ENCODE assay signal across 8 cellular contexts in the genomic region with DNA sequence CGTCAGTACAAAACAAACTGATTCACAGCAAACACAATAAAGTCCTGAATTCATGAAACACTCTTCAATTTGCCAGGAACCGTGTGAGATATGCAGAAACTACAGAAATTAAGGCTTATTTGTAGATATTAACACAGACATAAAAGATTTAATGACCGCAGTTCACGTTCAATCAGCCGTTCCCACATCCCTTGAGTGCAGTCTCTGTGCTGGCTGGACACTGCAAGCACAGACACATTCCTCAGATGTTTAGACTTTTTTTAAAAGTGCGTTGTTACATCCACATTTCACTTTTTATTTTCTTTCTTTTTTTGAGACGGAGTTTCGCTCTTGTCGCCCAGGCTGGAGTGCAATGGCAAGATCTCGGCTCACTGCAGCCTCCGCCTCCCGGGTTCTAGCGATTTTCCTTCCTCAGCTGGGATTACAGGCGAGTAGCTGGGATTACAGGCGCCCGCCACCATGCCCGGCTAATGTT. TPM values are rescaled to one million over a fixed set of nuclear protein-coding genes. Genes with fewer than 3 reads are reported as not detected.
DNase-seq lines count a peak whose midpoint lies in the region; FAIRE-seq and TF ChIP-seq lines count a peak whose summit lies in the region.

No MANE protein-coding gene starts in this region.

- peaks cover 15% of the 10 kb centered on the region for H3K36me3 Mint-ChIP-seq in Calu3 (ENCODE audit: insufficient read depth, unreplicated experiment)

- peaks cover 15% of the 10 kb centered on the region for H3K79me1 ChIP-seq in mesendoderm (ENCODE audit: low read length)

- H3K4me3 Mint-ChIP-seq in Calu3 (ENCODE audit: low read depth, unreplicated experiment) = no peak overlapping the region

- intact Hi-C loops in Calu3 (cut with micrococcal nuclease; ENCODE audit: unreplicated experiment) = no loop called here

- no peak overlapping the region for H4K8ac ChIP-seq in mesendoderm (ENCODE audit: low read depth, low read length)

- H3K56ac ChIP-seq in mesendoderm (ENCODE audit: low read length) = peak overlapping the region; percentile 81

- H3K18ac ChIP-seq in mesendoderm (ENCODE audit: low read length) = peak overlapping the region; percentile 82

- no peak overlapping the region for H3K23ac ChIP-seq in mesendoderm (ENCODE audit: low read length)

- no peak overlapping the region for H2BK5ac ChIP-seq in mesendoderm (ENCODE audit: low read length)

- DNase-seq in Calu3 (no peak), NAMALWA (ENCODE audit: low spot score) (peak; percentile 11), dermis blood vessel endothelial cell (peak; percentile 40), mesendoderm (no peak), D721Med (ENCODE audit: insufficient read length, low spot score) (no peak), NCI-H446 (lab: John Stamatoyannopoulos, UW) (no peak), NCI-H774 (lab: John Stamatoyannopoulos, UW) (no peak)
- DNase-seq in activated CD4-positive, CD25-positive, alpha-beta regulatory T cell treated with anti-CD3 and anti-CD28 coated beads, Interleukin-2, amount 50 U/mL, for 72 hours = no peak

- H3K9me3 Mint-ChIP-seq in Calu3 (ENCODE audit: low read depth, unreplicated experiment) = no peaks in the 10 kb centered on the region

- H4K5ac ChIP-seq in mesendoderm (ENCODE audit: low read length) = no peak overlapping the region

- no peak overlapping the region for H3K27ac ChIP-seq in mesendoderm (ENCODE audit: low read depth, low read length)

- FAIRE-seq in D721Med (lab: Jason Lieb, UNC) = no peak

- peak overlapping the region; percentile 56 for H3K4me3 ChIP-seq in mesendoderm (ENCODE audit: low read length)

- BruUV-seq in Calu3 (replicated peaks; lab: Mats Ljungman, UMichigan) = TSS peak; percentile 75

- no peak overlapping the region for H3K4ac ChIP-seq in mesendoderm (ENCODE audit: low read depth, low read length)

- H3K27ac Mint-ChIP-seq in Calu3 (ENCODE audit: unreplicated experiment) = peak overlapping the region; percentile 94

- H3K36me3 ChIP-seq in mesendoderm (ENCODE audit: control insufficient read depth, insufficient read depth, low read length) = no peaks in the 10 kb centered on the region

- H3K27me3 ChIP-seq in mesendoderm (ENCODE audit: insufficient read depth, low read length, poor library complexity) = no peaks in the 10 kb centered on the region

- H3K79me2 ChIP-seq in mesendoderm (ENCODE audit: control insufficient read depth, insufficient read depth, low read length) = peaks cover 14% of the 10 kb centered on the region

- peak overlapping the region; percentile 47 for H3K4me2 ChIP-seq in mesendoderm (ENCODE audit: low read length)

- CTCF ChIA-PET in Calu3 (lab: Charles Lee) = no interaction called here

- peak overlapping the region; percentile 71 for H3K9ac ChIP-seq in mesendoderm (ENCODE audit: low read length)

- TF ChIP-seq CTCF in Calu3 (IDR thresholded peaks at IDR 0.05; ENCODE audit: unreplicated experiment) (no peak), D721Med (IDR thresholded peaks at IDR 0.05; ENCODE audit: insufficient read depth, missing control alignments) (no peak)

- peaks cover 11% of the 10 kb centered on the region for H3K4me1 Mint-ChIP-seq in Calu3 (ENCODE audit: low read depth, unreplicated experiment)

- WGBS in mesendoderm (ENCODE audit: extremely low coverage, insufficient coverage, low lambda C conversion rate) = no CpG with 5 or more reads among the region's 17 CpGs

- no peaks in the 10 kb centered on the region for H3K27me3 Mint-ChIP-seq in Calu3 (ENCODE audit: unreplicated experiment)

- no peaks in the 10 kb centered on the region for H3K4me1 ChIP-seq in mesendoderm (ENCODE audit: control insufficient read depth, low read depth, low read length)

- H2BK120ac ChIP-seq in mesendoderm (ENCODE audit: low read depth, low read length) = peak overlapping the region; percentile 16

- H2BK15ac ChIP-seq in mesendoderm (replicated peaks; ENCODE audit: low read depth) = no peak overlapping the region

- no peak overlapping the region for H2AK5ac ChIP-seq in mesendoderm (ENCODE audit: low read length)

RNA-seq across cellular contexts. Expression of a gene that starts 0.5 kb away (rescaled TPM):
- total RNA-seq in Calu3 (2022) (17.3 and 20.8 TPM in 2 replicates), dermis blood vessel endothelial cell (18.5 and 29.8 TPM in 2 replicates)
- 29.9 TPM for polyA plus RNA-seq in mesendoderm (2013, experiment 1 of 2)
- polyA plus RNA-seq in mesendoderm (2013, experiment 2 of 2) = 30.9 TPM

Comparison
In these comparisons a context has a peak if more than half of its experiments do, and no peak if none do; other contexts are left out.
1. DNase-seq: peak in NAMALWA (single experiment) and dermis blood vessel endothelial cell (single experiment); none in Calu3 (single experiment), mesendoderm (single experiment), activated CD4-positive, CD25-positive, alpha-beta regulatory T cell treated with anti-CD3 and anti-CD28 coated beads, Interleukin-2, amount 50 U/mL, for 72 hours (single experiment), D721Med (single experiment), NCI-H446 (0 of 2) and NCI-H774 (single experiment).